In genomic region chr11:944711-945470, GRCh38 we compare ENCODE assay signal across 12 cellular contexts. TPM values are rescaled to one million over a fixed set of nuclear protein-coding genes. Genes with fewer than 3 reads are reported as not detected.
A peak's percentile ranks its signal among the peaks of the same experiment; 100 is the strongest.
DNase-seq lines count a peak whose midpoint lies in the region; ATAC-seq and TF ChIP-seq lines count a peak whose summit lies in the region.
"Had no signal": no experiment of that assay in that cellular context is flagged by ENCODE, and none has a peak within 500 bp of the region (broad histone marks: within the 10 kb centered on the region; RNA-seq: fewer than 3 reads in every experiment).

No MANE protein-coding gene starts in this region.

- peak overlapping the region; percentile 70 for H2AK9ac ChIP-seq in IMR-90 (replicated peaks; ENCODE audit: low read depth, low read length, poor library complexity)

- peak overlapping the region; percentile 32; the same call in 1 of the 2 replicates for H4K91ac ChIP-seq in IMR-90 (ENCODE audit: insufficient read depth, low read depth, low read length)

- TF ChIP-seq RAD21 in IMR-90 (IDR thresholded peaks at IDR 0.05; ENCODE audit: low read length), result 0 out of 2 replicates have a peak, but pooled peaks have one; percentile 4

- no peak overlapping the region for H3K56ac ChIP-seq in IMR-90 (ENCODE audit: extremely low read depth, insufficient read depth, low read length)

- H2BK5ac ChIP-seq in IMR-90 (ENCODE audit: low read depth, low read length, poor library complexity, severe bottlenecking), result peak overlapping the region; percentile 47

- ATAC-seq in IMR-90 (ENCODE audit: low read depth), result peak; percentile 55
- ATAC-seq: stimulated activated memory B cell treated with anti-CD40 and anti-IgM and Interleukin-4, amounts not matched to agents 10 μg/mL and 1 μg/mL and 100 μg/mL, for 72 hours had no signal

- H2BK120ac ChIP-seq in IMR-90 (ENCODE audit: low read depth, low read length), result no peak overlapping the region

- H3K4me3 ChIP-seq in AG10803 (ENCODE audit: low read length) (no peak overlapping the region), IMR-90 (ENCODE audit: insufficient read depth, low read depth, low read length) (no peak overlapping the region)

- peaks cover 43% of the 10 kb centered on the region for H4K20me1 ChIP-seq in IMR-90 (ENCODE audit: insufficient read depth, low read length)

- TF ChIP-seq CTCF in AG10803 (conservative IDR thresholded peaks at IDR 0.05; ENCODE audit: low read length) (peak; percentile 35), IMR-90 (conservative IDR thresholded peaks at IDR 0.05; ENCODE audit: low read depth, low read length) (peak; percentile 34)

- H4K5ac ChIP-seq in IMR-90 (ENCODE audit: low read depth, low read length), result no peak overlapping the region

- no peaks in the 10 kb centered on the region for H3K9me3 ChIP-seq in IMR-90 (ENCODE audit: control insufficient read depth, insufficient read depth, low read length)

- peaks cover 7% of the 10 kb centered on the region for H3K36me3 ChIP-seq in IMR-90 (ENCODE audit: control insufficient read depth, insufficient read depth, low read length)

- H2AK5ac ChIP-seq in IMR-90 (ENCODE audit: low read depth, low read length), result peak overlapping the region; percentile 93

- no peak overlapping the region for H2BK15ac ChIP-seq in IMR-90 (ENCODE audit: low read depth, low read length)

- DNase-seq in AG10803 (ENCODE audit: low read depth) (peak; percentile 46), IMR-90 (peak; percentile 45), ecto neural progenitor cell (ENCODE audit: low spot score) (peak; percentile 69), left kidney (ENCODE audit: low read depth, low spot score) (peak; percentile 89), 8988T (no peak), NCI-H524 (lab: John Stamatoyannopoulos, UW) (no peak), NOMO-1 treated with dmso at 0.1 percent for 144 hours (lab: John Stamatoyannopoulos, UW; ENCODE audit: unreplicated experiment) (no peak), NCI-H1694 treated with DMSO at 0.1 percent for 48 hours (lab: John Stamatoyannopoulos, UW) (no peak)
- DNase-seq: anterior cingulate cortex; CD4-positive, CD25-positive, alpha-beta regulatory T cell; NCI-H1436 had no signal

- 35% methylated on average over 7 of the region's 13 CpGs; no CpG with 5 or more reads in 1 of the 2 experiments for WGBS in IMR-90 (ENCODE audit: extremely low coverage in 2 of 2, insufficient read length in 1 of 2), 2 experiments

- intact Hi-C loops in IMR-90 (cut with micrococcal nuclease), result no loop called here

- H3K18ac ChIP-seq in IMR-90 (ENCODE audit: low read depth, low read length), result no peak overlapping the region

- CTCF ChIA-PET in IMR-90 (lab: Yijun Ruan, JAX), result interaction anchor here (0.7 kb wide), 1 partner anchor 10 kb away, joined by 3 read pairs; no protein-coding TSS in a partner anchor

- H3K79me1 ChIP-seq in IMR-90 (ENCODE audit: low read depth in 1 of 2, low read length in 2 of 2), result peaks cover 8 to 68% of the 10 kb centered on the region in 2 experiments; a peak in 3 of 4 replicates

- H3K23ac ChIP-seq in IMR-90 (ENCODE audit: low read depth, low read length), result 0 out of 2 replicates have a peak overlapping the region, but pooled peaks have one; percentile 56

- in situ Hi-C loops in IMR-90 (cut with MboI; ENCODE audit: low sequenced_read_pairs), result no loop called here

- no peaks in the 10 kb centered on the region for H3K27me3 ChIP-seq in IMR-90 (ENCODE audit: control insufficient read depth, insufficient read depth, low read length)

- H3K27ac ChIP-seq in IMR-90 (ENCODE audit: insufficient read depth, low read length), result peak overlapping the region; percentile 37; the same call in 1 of the 2 replicates

- peak overlapping the region; percentile 45 for H3K4ac ChIP-seq in IMR-90 (ENCODE audit: low read depth, low read length)

- TF ChIP-seq POLR2A in IMR-90 (IDR thresholded peaks at IDR 0.05; ENCODE audit: low read depth, low read length), result no peak

- H3K4me2 ChIP-seq in IMR-90 (ENCODE audit: low read depth, low read length), result peak overlapping the region; percentile 49; the same call in 1 of the 2 replicates

- peaks cover 15% of the 10 kb centered on the region for H3K4me1 ChIP-seq in IMR-90 (ENCODE audit: control insufficient read depth, insufficient read depth, low read length)

- H2AFZ ChIP-seq in IMR-90 (replicated peaks; ENCODE audit: low read length, poor library complexity), result peak overlapping the region; percentile 39

- H4K8ac ChIP-seq in IMR-90 (ENCODE audit: low read depth in 2 of 2, low read length in 2 of 2), result no peak overlapping the region

- no peak overlapping the region for H2BK20ac ChIP-seq in IMR-90 (ENCODE audit: low read depth, low read length)

- peak overlapping the region; percentile 77; the same call in 1 of the 2 replicates for H3K14ac ChIP-seq in IMR-90 (replicated peaks; ENCODE audit: low read depth, low read length)

- dilution Hi-C loops in IMR-90 (cut with HindIII; ENCODE audit: low sequenced_read_pairs, unreplicated experiment), result no loop called here

- BruUV-seq in IMR-90 (replicated peaks; lab: Mats Ljungman, UMichigan), result no TSS peak

- peaks cover 13% of the 10 kb centered on the region for H3K9me1 ChIP-seq in IMR-90 (ENCODE audit: insufficient read depth, low read length)

- POLR2A ChIA-PET in IMR-90 (lab: Charles Lee; ENCODE audit: unreplicated experiment), result no interaction called here

- no peak overlapping the region for H3K9ac ChIP-seq in IMR-90 (ENCODE audit: low read depth, low read length)

TF ChIP-seq in IMR-90, 13 proteins besides CTCF, POLR2A, EP300 and RAD21:
- TF ChIP-seq NFE2L2 (IDR thresholded peaks at IDR 0.05; ENCODE audit: low read depth, low read length) (no peak), MAZ (IDR thresholded peaks at IDR 0.05; ENCODE audit: borderline replicate concordance, low read depth, low read length) (peak; percentile 24; the same call in 1 of the 2 replicates)

RNA-seq across cellular contexts. Expression of gene AP2A2, which starts 19.2 kb away (rescaled TPM):
- 19.9 and 20.3 TPM in 2 replicates for total RNA-seq in IMR-90 (2012; rRNA removed)
- 49.0 and 53.6 TPM in 2 replicates for polyA plus RNA-seq in IMR-90 (2012; rRNA removed)
- polyA plus RNA-seq in IMR-90 (2012; cell fraction: cytosol; rRNA removed), result 46.9 and 51.2 TPM in 2 replicates
- polyA plus RNA-seq in IMR-90 (2012; cell fraction: nucleus; rRNA removed; ENCODE audit: low replicate concordance), result 155 and 163 TPM in 2 replicates

RNA-seq across cellular contexts. Expression of gene CHID1, which starts 34.3 kb away (rescaled TPM):
- 30.3 and 34.2 TPM in 2 replicates for total RNA-seq in IMR-90 (2012; rRNA removed)
- polyA plus RNA-seq in IMR-90 (2012; rRNA removed), result 121 and 140 TPM in 2 replicates
- polyA plus RNA-seq in IMR-90 (2012; cell fraction: cytosol; rRNA removed), result 278 and 288 TPM in 2 replicates
- polyA plus RNA-seq in IMR-90 (2012; cell fraction: nucleus; rRNA removed; ENCODE audit: low replicate concordance), result 60.7 and 79.7 TPM in 2 replicates

Comparison
In these comparisons a context has a peak if more than half of its experiments do, and no peak if none do; other contexts are left out.
1. DNase-seq: peak in AG10803 (single experiment), IMR-90 (single experiment), ecto neural progenitor cell (single experiment) and left kidney (single experiment); none in 8988T (single experiment), NCI-H524 (0 of 2), NOMO-1 treated with dmso at 0.1 percent for 144 hours (single experiment) and NCI-H1694 treated with DMSO at 0.1 percent for 48 hours (single experiment).